ENCODE assay signal across 9 cellular contexts in the genomic region with DNA sequence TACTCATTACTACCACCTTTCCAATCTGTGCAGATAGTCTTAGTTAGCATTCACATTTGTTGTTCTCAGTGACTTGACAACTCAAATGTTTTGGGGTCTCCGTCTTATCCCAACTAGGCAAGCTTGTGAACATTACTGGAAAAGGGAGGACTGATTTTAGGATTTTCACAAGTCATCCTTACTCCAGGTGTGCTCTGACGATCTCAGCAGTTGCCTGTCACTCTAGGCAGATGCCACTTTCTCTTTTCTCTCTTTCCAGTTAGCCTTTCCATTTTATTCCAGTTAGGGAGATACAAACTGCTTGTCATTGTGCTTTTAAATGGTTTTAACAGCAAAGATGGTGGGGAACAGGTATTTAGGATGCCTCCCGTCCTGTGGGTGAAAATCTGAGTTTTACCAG. TPM values are rescaled to one million over a fixed set of nuclear protein-coding genes. Genes with fewer than 3 reads are reported as not detected.
DNase-seq lines count a peak whose midpoint lies in the region; ATAC-seq, FAIRE-seq and TF ChIP-seq lines count a peak whose summit lies in the region.
"Had no signal": no experiment of that assay in that cellular context is flagged by ENCODE, and none has a peak within 500 bp of the region (broad histone marks: within the 10 kb centered on the region; RNA-seq: fewer than 3 reads in every experiment).

No MANE protein-coding gene starts in this region.

- no peak for TF ChIP-seq CTCF in left ventricle myocardium inferior (IDR thresholded peaks at IDR 0.05; ENCODE audit: borderline replicate concordance)
- no peak for TF ChIP-seq CTCF in breast epithelium (IDR thresholded peaks at IDR 0.05)

- no peaks in the 10 kb centered on the region for H3K9me3 ChIP-seq in left ventricle myocardium inferior (replicated peaks)
- no peaks in the 10 kb centered on the region for H3K9me3 ChIP-seq in breast epithelium
- H3K9me3 ChIP-seq in mononuclear cell (ENCODE audit: low read depth, low read length): no peaks in the 10 kb centered on the region

- ATAC-seq in Right ventricle myocardium inferior (no peak), HG02588 (IDR thresholded peaks at IDR 0.05; ENCODE audit: unreplicated experiment) (no peak), HG03565 (IDR thresholded peaks at IDR 0.05; ENCODE audit: unreplicated experiment) (no peak)

- intact Hi-C loops in left ventricle myocardium inferior (cut with micrococcal nuclease): no loop called here
- intact Hi-C loops in Right ventricle myocardium inferior (cut with DNase I): no loop called here
- intact Hi-C loops in breast epithelium (cut with DNase I; ENCODE audit: low total_unique reads): no loop called here

- peak overlapping the region; percentile 92 for H3K27ac ChIP-seq in left ventricle myocardium inferior (replicated peaks)
- peak overlapping the region in 1 of 2 donors; percentile 88 for H3K27ac ChIP-seq in breast epithelium

- peak overlapping the region; percentile 89 for H3K4me3 ChIP-seq in left ventricle myocardium inferior
- peak overlapping the region; percentile 71 to 79 (median 73) for H3K4me3 ChIP-seq in breast epithelium
- H3K4me3 ChIP-seq in mononuclear cell (ENCODE audit: low read length): peak overlapping the region; percentile 75

- DNase-seq in left ventricle myocardium inferior: no peak
- DNase-seq in Right ventricle myocardium inferior (ENCODE audit: missing footprints): no peak
- DNase-seq in breast epithelium (ENCODE audit: low spot score in 2 of 2): no peak
- no peak for DNase-seq in GM19239 (ENCODE audit: insufficient read length, low spot score)
- no peak for DNase-seq in pons (ENCODE audit: low spot score)
- DNase-seq: GDM1 had no signal

- FAIRE-seq in GM19239 (lab: Jason Lieb, UNC): no peak

- H3K27me3 ChIP-seq in left ventricle myocardium inferior (ENCODE audit: low read depth) (no peaks in the 10 kb centered on the region), breast epithelium (no peaks in the 10 kb centered on the region), mononuclear cell (ENCODE audit: insufficient read depth, low read length) (no peaks in the 10 kb centered on the region)

- H3K36me3 ChIP-seq in left ventricle myocardium inferior (peaks cover 41% of the 10 kb centered on the region), breast epithelium (peaks cover 3% of the 10 kb centered on the region)

- TF ChIP-seq POLR2A in breast epithelium (IDR thresholded peaks at IDR 0.05): no peak

- H3K4me1 ChIP-seq in left ventricle myocardium inferior (peaks cover 35% of the 10 kb centered on the region), breast epithelium (peaks cover 0 to 10% of the 10 kb centered on the region in 2 donors), mononuclear cell (ENCODE audit: insufficient read depth, low read length) (peaks cover 38% of the 10 kb centered on the region)

RNA-seq across cellular contexts. Expression of a gene that starts 1.1 kb away (rescaled TPM):
- total RNA-seq in left ventricle myocardium inferior: 65.7 TPM
- 69.7 TPM for total RNA-seq in Right ventricle myocardium inferior
- 100 to 1,000 TPM in 2 of 3 donors, 10 to 100 TPM in 1; 94.4 to 134 (median 116) TPM for total RNA-seq in breast epithelium
- total RNA-seq in mononuclear cell: 103 TPM

RNA-seq across cellular contexts. Expression of a gene that starts 10.9 kb away (rescaled TPM):
- total RNA-seq in left ventricle myocardium inferior: 1,892 TPM
- total RNA-seq in Right ventricle myocardium inferior: 2,099 TPM
- 1,000 to 10,000 TPM; 3,675 to 5,580 (median 4,429) TPM for total RNA-seq in breast epithelium
- total RNA-seq in mononuclear cell: 5,493 TPM

RNA-seq across cellular contexts. Expression of a gene that starts 12.6 kb away (rescaled TPM):
- total RNA-seq in left ventricle myocardium inferior (4.9 TPM), Right ventricle myocardium inferior (7.3 TPM), breast epithelium (1 to 10 TPM; 3.6 to 4.8 (median 4.7) TPM), mononuclear cell (8.6 TPM)

RNA-seq across cellular contexts. Expression of a gene that starts 22.6 kb away (rescaled TPM):
- 23.2 TPM for total RNA-seq in left ventricle myocardium inferior
- total RNA-seq in Right ventricle myocardium inferior: 33.6 TPM
- 100 to 1,000 TPM; 132 to 243 (median 146) TPM for total RNA-seq in breast epithelium
- total RNA-seq in mononuclear cell: 62.1 TPM

RNA-seq across cellular contexts. Expression of a gene that starts 25.5 kb away (rescaled TPM):
- 2.3 TPM for total RNA-seq in left ventricle myocardium inferior
- total RNA-seq in Right ventricle myocardium inferior: 2.8 TPM
- total RNA-seq in breast epithelium: 100 to 1,000 TPM in 2 of 3 donors, under 1 TPM in 1; 0.48 to 187 (median 119) TPM
- total RNA-seq in mononuclear cell: 1.4 TPM
